Comparison of ENCODE assay signal across 1 cellular context in genomic region chr1:25550155-25550506, GRCh38.
TF ChIP-seq lines count a peak whose summit lies in the region.

No MANE protein-coding gene starts in this region.

TF ChIP-seq in GM12878, 131 proteins besides CTCF, POLR2A, EP300 and RAD21 (continued from another document):
- TF ChIP-seq MAX (IDR thresholded peaks at IDR 0.05; ENCODE audit: low read depth, low read length) (no peak), MTA3 (IDR thresholded peaks at IDR 0.05; ENCODE audit: borderline replicate concordance, low read length) (0 out of 2 replicates have a peak, but pooled peaks have one; percentile 28), SUPT20H (IDR thresholded peaks at IDR 0.05; ENCODE audit: borderline replicate concordance, control insufficient read depth, low read depth, low read length) (no peak), ATF7 (IDR thresholded peaks at IDR 0.05; ENCODE audit: low read depth) (no peak), POLR2AphosphoS5 (IDR thresholded peaks at IDR 0.05; ENCODE audit: low read length) (no peak), STAT1 (conservative IDR thresholded peaks at IDR 0.05) (no peak)
TF ChIP-seq in GM12878: peak in this region for 1.
